ENCODE assay signal across 7 cellular contexts in the genomic region with DNA sequence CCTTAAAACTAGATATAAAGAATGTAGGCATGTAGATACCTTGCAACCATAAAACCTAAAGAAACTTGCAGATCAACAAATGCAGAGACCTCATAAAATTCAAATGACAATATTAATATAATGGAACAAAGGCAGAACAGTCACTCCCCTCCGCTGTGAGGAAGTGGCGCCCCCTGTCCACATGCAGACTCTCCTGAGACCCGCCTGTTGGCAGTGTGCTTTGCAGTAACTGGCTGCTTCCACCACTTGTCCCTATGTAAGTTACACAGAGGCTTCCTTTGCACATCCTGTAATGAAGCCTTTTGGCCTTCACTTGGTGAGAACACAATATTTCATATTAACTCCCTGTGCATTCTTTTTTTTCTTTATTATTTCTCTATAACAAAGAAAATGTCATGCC. TPM values are rescaled to one million over a fixed set of nuclear protein-coding genes. Genes with fewer than 3 reads are reported as not detected.
"Had no signal": no experiment of that assay in that cellular context is flagged by ENCODE, and none has a peak within 500 bp of the region (broad histone marks: within the 10 kb centered on the region; RNA-seq: fewer than 3 reads in every experiment).

No MANE protein-coding gene starts in this region.

RNA-seq across cellular contexts. Expression of a gene that starts 36.3 kb away (rescaled TPM):
- total RNA-seq: left ventricle myocardium inferior, renal cortical epithelial cell, right atrium auricular region, skeletal muscle tissue, smooth muscle cell, urinary bladder, vagina had no signal
- polyA plus RNA-seq: smooth muscle cell had no signal
